In genomic region chr6:113813207-113813606, GRCh38 we compare ENCODE assay signal across 1 cellular context.
TF ChIP-seq lines count a peak whose summit lies in the region.

No MANE protein-coding gene starts in this region.

TF ChIP-seq in GM23338, 12 proteins besides CTCF, POLR2A, EP300 and RAD21 (continued from another document):
- TF ChIP-seq NANOG (IDR thresholded peaks at IDR 0.05; ENCODE audit: borderline replicate concordance) = no peak
- no peak for TF ChIP-seq STAT1 (IDR thresholded peaks at IDR 0.05; ENCODE audit: unreplicated experiment)
- no peak for TF ChIP-seq JUNB (IDR thresholded peaks at IDR 0.05; ENCODE audit: unreplicated experiment)
- TF ChIP-seq ZNF114 (CRISPR knock-in tag; IDR thresholded peaks at IDR 0.05) = no peak
- TF ChIP-seq ETS1 (IDR thresholded peaks at IDR 0.05) = no peak
- TF ChIP-seq CREB1 (CRISPR knock-in tag; IDR thresholded peaks at IDR 0.05; ENCODE audit: low read depth) = no peak
- no peak for TF ChIP-seq EZH2phosphoT487 (IDR thresholded peaks at IDR 0.05; ENCODE audit: unreplicated experiment)
- no peak for TF ChIP-seq EZH2 (IDR thresholded peaks at IDR 0.05; ENCODE audit: low read depth, unreplicated experiment)
